12 cellular contexts compared by ENCODE assay signal in the genomic region with DNA sequence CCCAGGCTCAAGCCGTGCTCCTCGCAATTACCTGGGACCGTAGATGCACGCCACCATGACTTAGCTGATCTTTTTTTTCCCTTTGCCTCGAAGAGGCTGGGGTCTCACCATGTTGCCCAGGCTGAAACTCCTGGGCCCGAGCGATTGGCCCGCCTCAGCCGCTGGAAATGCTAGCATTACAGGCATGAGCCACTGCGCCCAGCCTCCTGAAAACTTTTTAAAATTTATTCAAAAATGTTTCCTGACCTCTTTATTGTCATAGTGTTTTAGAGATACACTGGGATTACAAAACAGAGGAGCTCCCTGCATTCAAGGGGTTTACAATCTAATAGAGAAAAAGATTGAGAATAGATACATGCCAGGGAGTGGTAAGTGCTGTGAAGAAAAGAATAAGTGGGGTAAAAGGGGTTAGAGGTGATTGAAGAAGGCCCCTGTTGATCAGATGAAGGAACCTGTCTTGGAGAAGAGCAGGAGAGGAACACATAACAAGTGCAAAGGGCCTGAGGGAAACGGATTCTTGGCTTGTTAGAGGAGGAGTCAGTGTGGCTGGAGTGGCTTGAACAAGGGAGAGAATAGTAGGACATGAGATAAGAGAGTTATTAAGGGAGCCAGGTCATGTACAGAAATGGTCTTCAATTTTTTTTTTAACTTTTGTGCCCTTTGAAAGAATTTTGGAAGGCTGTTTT. TPM values are rescaled to one million over a fixed set of nuclear protein-coding genes. Genes with fewer than 3 reads are reported as not detected.
DNase-seq lines count a peak whose midpoint lies in the region; ATAC-seq and TF ChIP-seq lines count a peak whose summit lies in the region.
"Had no signal": no experiment of that assay in that cellular context is flagged by ENCODE, and none has a peak within 500 bp of the region (broad histone marks: within the 10 kb centered on the region; RNA-seq: fewer than 3 reads in every experiment).

No MANE protein-coding gene starts in this region.

- H3K27me3 ChIP-seq in CD4-positive, CD25-positive, alpha-beta regulatory T cell (ENCODE audit: control insufficient read depth, insufficient read depth, low read length): no peaks in the 10 kb centered on the region
- H3K27me3 ChIP-seq in uterus: no peaks in the 10 kb centered on the region
- no peaks in the 10 kb centered on the region for H3K27me3 ChIP-seq in HAP-1 (ENCODE audit: low read depth)
- H3K27me3 ChIP-seq: left lung, SJSA1, vagina had no signal

- TF ChIP-seq POLR2A in uterus (IDR thresholded peaks at IDR 0.05): no peak

- H3K9me3 ChIP-seq in CD4-positive, CD25-positive, alpha-beta regulatory T cell (ENCODE audit: control insufficient read depth in 2 of 2, low read length in 2 of 2): no peaks in the 10 kb centered on the region
- no peaks in the 10 kb centered on the region for H3K9me3 ChIP-seq in uterus
- no peaks in the 10 kb centered on the region for H3K9me3 ChIP-seq in HAP-1
- H3K9me3 ChIP-seq: left lung, vagina had no signal

- H3K27ac ChIP-seq in CD4-positive, CD25-positive, alpha-beta regulatory T cell (ENCODE audit: insufficient read depth, low read length, poor library complexity, severe bottlenecking): peak overlapping the region; percentile 99
- peak overlapping the region in 1 of 2 donors; percentile 92 for H3K27ac ChIP-seq in uterus
- H3K27ac ChIP-seq: SJSA1 had no signal

- CTCF ChIA-PET in HEK293T (lab: Yijun Ruan, JAX): interaction anchor here (0.6 to 1.1 kb wide), 3 partner anchors 11 to 30 kb away, joined by 3 to 5 read pairs (median 5); no protein-coding TSS in a partner anchor

- H3K4me1 Mint-ChIP-seq in CD4-positive, CD25-positive, alpha-beta regulatory T cell: peaks cover 21 to 42% (median 33%) of the 10 kb centered on the region in 4 donors
- peaks cover 25% of the 10 kb centered on the region for H3K4me1 Mint-ChIP-seq in activated naive CD8-positive, alpha-beta T cell treated with anti-CD3 and anti-CD28 coated beads, Interleukin-2, amount 10 ng/mL, durations not matched to agents 7 days and 5 days
- peaks cover 34 to 44% of the 10 kb centered on the region in 2 donors for H3K4me1 Mint-ChIP-seq in natural killer cell

- H3K27ac Mint-ChIP-seq in CD4-positive, CD25-positive, alpha-beta regulatory T cell: peak overlapping the region; percentile 57 to 99 (median 99)
- H3K27ac Mint-ChIP-seq in activated naive CD8-positive, alpha-beta T cell treated with anti-CD3 and anti-CD28 coated beads, Interleukin-2, amount 10 ng/mL, durations not matched to agents 7 days and 5 days: peak overlapping the region; percentile 94
- peak overlapping the region; percentile 100 for H3K27ac Mint-ChIP-seq in natural killer cell

- peaks cover 3% of the 10 kb centered on the region for H3K36me3 Mint-ChIP-seq in CD4-positive, CD25-positive, alpha-beta regulatory T cell
- peaks cover 11% of the 10 kb centered on the region for H3K36me3 Mint-ChIP-seq in activated naive CD8-positive, alpha-beta T cell treated with anti-CD3 and anti-CD28 coated beads, Interleukin-2, amount 10 ng/mL, durations not matched to agents 7 days and 5 days
- no peaks in the 10 kb centered on the region for H3K36me3 Mint-ChIP-seq in natural killer cell

- DNase-seq in CD4-positive, CD25-positive, alpha-beta regulatory T cell: no peak
- DNase-seq in HEK293T (ENCODE audit: extremely low spot score): no peak
- no peak for DNase-seq in activated naive CD8-positive, alpha-beta T cell treated with anti-CD3 and anti-CD28 coated beads, Interleukin-2, amount 10 ng/mL, durations not matched to agents 7 days and 5 days
- no peak for DNase-seq in natural killer cell
- no peak for DNase-seq in GM20000 (ENCODE audit: low spot score)
- no peak for DNase-seq in uterus
- no peak for DNase-seq in NAMALWA (ENCODE audit: low spot score)
- no peak for DNase-seq in HAP-1 (ENCODE audit: low spot score in 2 of 2)
- DNase-seq: left lung, NCI-H1417 treated with DMSO at 0.1 percent for 48 hours had no signal

- H3K36me3 ChIP-seq in CD4-positive, CD25-positive, alpha-beta regulatory T cell (ENCODE audit: control insufficient read depth, insufficient read depth, low read length): no peaks in the 10 kb centered on the region
- H3K36me3 ChIP-seq in uterus (no peaks in the 10 kb centered on the region), HAP-1 (replicated peaks) (peaks cover 4% of the 10 kb centered on the region)
- H3K36me3 ChIP-seq: left lung, vagina had no signal

- no peaks in the 10 kb centered on the region for H3K9me3 Mint-ChIP-seq in CD4-positive, CD25-positive, alpha-beta regulatory T cell
- H3K9me3 Mint-ChIP-seq in activated naive CD8-positive, alpha-beta T cell treated with anti-CD3 and anti-CD28 coated beads, Interleukin-2, amount 10 ng/mL, durations not matched to agents 7 days and 5 days: no peaks in the 10 kb centered on the region
- H3K9me3 Mint-ChIP-seq in natural killer cell: no peaks in the 10 kb centered on the region

- H3K27me3 Mint-ChIP-seq in CD4-positive, CD25-positive, alpha-beta regulatory T cell: peaks cover 13% of the 10 kb centered on the region
- peaks cover 3% of the 10 kb centered on the region for H3K27me3 Mint-ChIP-seq in activated naive CD8-positive, alpha-beta T cell treated with anti-CD3 and anti-CD28 coated beads, Interleukin-2, amount 10 ng/mL, durations not matched to agents 7 days and 5 days
- H3K27me3 Mint-ChIP-seq in natural killer cell (ENCODE audit: low read depth in 2 of 2): no peaks in the 10 kb centered on the region

- intact Hi-C loops in natural killer cell (cut with micrococcal nuclease): loop anchor here (5.0 kb wide), 3 partner anchors 35 to 535 kb away; a partner anchor contains a TSS
- intact Hi-C loops in uterus (cut with DNase I; ENCODE audit: low total_unique reads): loop anchor here (5.0 kb wide), 1 partner anchor 245 kb away; a partner anchor contains a TSS

- H3K4me3 Mint-ChIP-seq in CD4-positive, CD25-positive, alpha-beta regulatory T cell: peak overlapping the region; percentile 95 to 100 (median 98)
- peak overlapping the region; percentile 95 for H3K4me3 Mint-ChIP-seq in activated naive CD8-positive, alpha-beta T cell treated with anti-CD3 and anti-CD28 coated beads, Interleukin-2, amount 10 ng/mL, durations not matched to agents 7 days and 5 days
- peak overlapping the region; percentile 100 for H3K4me3 Mint-ChIP-seq in natural killer cell

- H3K4me3 ChIP-seq in CD4-positive, CD25-positive, alpha-beta regulatory T cell (ENCODE audit: low read depth, low read length): peak overlapping the region; percentile 88
- no peak overlapping the region for H3K4me3 ChIP-seq in uterus
- H3K4me3 ChIP-seq in HAP-1: no peak overlapping the region

- H3K4me1 ChIP-seq in CD4-positive, CD25-positive, alpha-beta regulatory T cell (ENCODE audit: control insufficient read depth, insufficient read depth, low read length, poor library complexity, severe bottlenecking): peaks cover 36% of the 10 kb centered on the region
- H3K4me1 ChIP-seq in uterus: peaks cover 4 to 8% of the 10 kb centered on the region in 2 donors
- peaks cover 24% of the 10 kb centered on the region for H3K4me1 ChIP-seq in HAP-1

- in situ Hi-C loops in HAP-1 (cut with MboI; ENCODE audit: low sequenced_read_pairs): no loop called here

- ATAC-seq in CD4-positive, CD25-positive, alpha-beta regulatory T cell (ENCODE audit: low read depth in 2 of 2): no peak
- ATAC-seq in activated naive CD8-positive, alpha-beta T cell treated with anti-CD3 and anti-CD28 coated beads, Interleukin-2, amount 10 ng/mL, durations not matched to agents 7 days and 5 days (ENCODE audit: low read depth): no peak
- ATAC-seq in natural killer cell: no peak

- no peak for TF ChIP-seq CTCF in natural killer cell (IDR thresholded peaks at IDR 0.05)
- TF ChIP-seq CTCF in GM20000 (IDR thresholded peaks at IDR 0.05; ENCODE audit: extremely low read depth, missing control alignments): no peak
- TF ChIP-seq CTCF in uterus (IDR thresholded peaks at IDR 0.05): no peak

- POLR2A ChIA-PET in HEK293T (lab: Yijun Ruan, JAX): interaction anchor here (1.4 to 3.5 kb wide), 2 partner anchors 12 kb away, joined by 4 to 19 read pairs; no protein-coding TSS in a partner anchor
- POLR2A ChIA-PET in activated naive CD8-positive, alpha-beta T cell treated with anti-CD3 and anti-CD28 coated beads, Interleukin-2, amount 10 ng/mL, durations not matched to agents 7 days and 5 days (lab: Charles Lee): interaction anchor here (0.8 to 2.9 kb wide), 5 partner anchors 9 to 171 kb away, joined by 3 to 17 read pairs (median 8); a partner anchor contains a TSS

TF ChIP-seq in HEK293T, 16 proteins besides CTCF, POLR2A, EP300 and RAD21:
- TF ChIP-seq BHLHE40 (IDR thresholded peaks at IDR 0.05; ENCODE audit: borderline replicate concordance) (no peak), FOXK2 (IDR thresholded peaks at IDR 0.05) (no peak), L3MBTL2 (conservative IDR thresholded peaks at IDR 0.05) (0 out of 2 replicates have a peak, but pooled peaks have one; percentile 18), NFRKB (IDR thresholded peaks at IDR 0.05) (no peak)

RNA-seq across cellular contexts. Expression of a gene that starts 1.7 kb away (rescaled TPM):
- 56.6 TPM for total RNA-seq in CD4-positive, CD25-positive, alpha-beta regulatory T cell
- 10 to 100 TPM; 27.7 to 34.7 (median 30.7) TPM for polyA plus RNA-seq in CD4-positive, CD25-positive, alpha-beta regulatory T cell
- total RNA-seq in activated naive CD8-positive, alpha-beta T cell treated with anti-CD3 and anti-CD28 coated beads, Interleukin-2, amount 10 ng/mL, durations not matched to agents 7 days and 5 days: 10 to 100 TPM; 43.8 to 45.6 TPM
- 10 to 100 TPM; 70.6 to 91.5 (median 86.1) TPM for total RNA-seq in natural killer cell
- total RNA-seq in uterus: 10 to 100 TPM; 23.6 to 73.7 (median 50.8) TPM
